8 cellular contexts compared by ENCODE assay signal in genomic region chr12:117850048-117850447, GRCh38.
DNase-seq lines count a peak whose midpoint lies in the region; ATAC-seq, FAIRE-seq and TF ChIP-seq lines count a peak whose summit lies in the region.

No MANE protein-coding gene starts in this region.

- no peaks in the 10 kb centered on the region for H3K27me3 ChIP-seq in AG04450 (ENCODE audit: control insufficient read depth, insufficient read depth, low read length)

- peak; percentile 88 for TF ChIP-seq CTCF in AG04450 (IDR thresholded peaks at IDR 0.05; ENCODE audit: low read depth, low read length)

- ATAC-seq in left colon: peak; percentile 33
- ATAC-seq in HG03045 (IDR thresholded peaks at IDR 0.05; ENCODE audit: unreplicated experiment): no peak
- no peak for ATAC-seq in GM19324 (IDR thresholded peaks at IDR 0.05; ENCODE audit: low FRiP score, unreplicated experiment)
- ATAC-seq in GM21390 (IDR thresholded peaks at IDR 0.05; ENCODE audit: unreplicated experiment): no peak

- peak; percentile 75 for FAIRE-seq in G401.6 (lab: Jason Lieb, UNC)

- H3K27ac ChIP-seq in AG04450 (ENCODE audit: low read depth, low read length): no peak overlapping the region

- POLR2A ChIA-PET in AG04450 (lab: Yijun Ruan, JAX): no interaction called here

- CTCF ChIA-PET in AG04450 (lab: Charles Lee): interaction anchor here (0.6 to 3.6 kb wide), 24 partner anchors 9 to 779 kb away, joined by 3 to 33 read pairs (median 4); no protein-coding TSS in a partner anchor

- intact Hi-C loops in left colon (cut with DNase I, micrococcal nuclease): no loop called here

- no peak overlapping the region for H3K4me3 ChIP-seq in AG04450 (ENCODE audit: low read depth, low read length)

- H3K9me3 ChIP-seq in AG04450 (ENCODE audit: control insufficient read depth, insufficient read depth, low read length): peaks cover under 1% of the 10 kb centered on the region; the same call in 1 of the 2 replicates

- DNase-seq in AG04450 (ENCODE audit: low read depth, low spot score) (no peak), NCI-H1105 treated with DMSO at 0.1 percent for 48 hours (lab: John Stamatoyannopoulos, UW) (peak; percentile 62), astrocyte of the hippocampus (ENCODE audit: low read depth, low spot score) (peak; percentile 71), left colon (no peak)

Comparison
In these comparisons a context has a peak if more than half of its experiments do, and no peak if none do; other contexts are left out.
1. DNase-seq: peak in NCI-H1105 treated with DMSO at 0.1 percent for 48 hours (single experiment) and astrocyte of the hippocampus (single experiment); none in AG04450 (single experiment) and left colon (0 of 2).